In the genomic region with DNA sequence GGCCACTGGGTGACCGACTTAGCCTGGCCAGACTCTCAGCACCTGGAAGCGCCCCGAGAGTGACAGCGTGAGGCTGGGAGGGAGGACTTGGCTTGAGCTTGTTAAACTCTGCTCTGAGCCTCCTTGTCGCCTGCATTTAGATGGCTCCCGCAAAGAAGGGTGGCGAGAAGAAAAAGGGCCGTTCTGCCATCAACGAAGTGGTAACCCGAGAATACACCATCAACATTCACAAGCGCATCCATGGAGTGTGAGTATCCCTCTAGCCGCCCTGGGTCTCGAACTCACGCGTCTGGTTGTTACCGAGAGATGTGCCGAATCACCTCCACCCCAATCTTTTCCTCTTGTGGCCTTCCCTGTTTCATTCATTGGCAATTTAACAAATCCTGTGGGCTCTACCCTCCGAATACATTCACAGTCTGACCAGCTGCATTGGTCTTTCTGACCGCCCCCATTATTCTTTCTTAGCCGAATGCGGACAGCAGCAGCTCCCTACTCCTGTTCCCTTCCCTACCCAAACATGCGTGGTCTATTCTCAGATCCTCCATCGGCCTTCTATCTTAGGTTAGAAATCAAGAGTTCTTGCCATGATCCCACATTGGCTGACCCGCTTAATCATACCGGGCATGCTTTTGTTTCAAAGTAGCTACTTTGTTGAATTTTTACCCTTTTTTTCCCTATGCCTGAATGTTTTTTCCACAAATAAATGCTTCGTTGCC, we compare ENCODE assay signal across 8 cellular contexts. TPM values are rescaled to one million over a fixed set of nuclear protein-coding genes. Genes with fewer than 3 reads are reported as not detected.
A peak's percentile ranks its signal among the peaks of the same experiment; 100 is the strongest.
DNase-seq lines count a peak whose midpoint lies in the region; ATAC-seq and TF ChIP-seq lines count a peak whose summit lies in the region.

No MANE protein-coding gene starts in this region.

- peaks cover 15% of the 10 kb centered on the region for H3K4me1 ChIP-seq in A673 (ENCODE audit: insufficient read depth, low read length, poor library complexity, severe bottlenecking)

- peak; percentile 2 for ATAC-seq in GM21515 (IDR thresholded peaks at IDR 0.05; ENCODE audit: unreplicated experiment)
- no peak for ATAC-seq in GM19395 (IDR thresholded peaks at IDR 0.05; ENCODE audit: unreplicated experiment)
- no peak for ATAC-seq in GM21737 (IDR thresholded peaks at IDR 0.05; ENCODE audit: unreplicated experiment)

- H3K27me3 Mint-ChIP-seq in activated CD4-positive, alpha-beta T cell treated with anti-CD3 and anti-CD28 coated beads, Interleukin-2, amount 10 ng/mL, durations not matched to agents 7 days and 5 days = no peaks in the 10 kb centered on the region
- H3K27me3 Mint-ChIP-seq in glutamatergic neuron (ENCODE audit: unreplicated experiment) = peaks cover 10% of the 10 kb centered on the region

- no peaks in the 10 kb centered on the region for H3K27me3 ChIP-seq in A673 (replicated peaks; ENCODE audit: insufficient read depth, low read depth, low read length, poor library complexity)

- CTCF ChIA-PET in A673 (lab: Charles Lee) = interaction anchor here (0.6 kb wide), 1 partner anchor 423 kb away, joined by 7 read pairs; no protein-coding TSS in a partner anchor
- CTCF ChIA-PET in activated CD4-positive, alpha-beta T cell treated with anti-CD3 and anti-CD28 coated beads, Interleukin-2, amount 10 ng/mL, durations not matched to agents 7 days and 5 days (lab: Charles Lee) = interaction anchor here (1.0 to 1.8 kb wide), 6 partner anchors 8 to 392 kb away, joined by 3 to 7 read pairs (median 4); no protein-coding TSS in a partner anchor

- TSS peak; percentile 56 for BruUV-seq in A673 (replicated peaks; lab: Mats Ljungman, UMichigan)

- no peaks in the 10 kb centered on the region for H3K9me3 Mint-ChIP-seq in activated CD4-positive, alpha-beta T cell treated with anti-CD3 and anti-CD28 coated beads, Interleukin-2, amount 10 ng/mL, durations not matched to agents 7 days and 5 days
- H3K9me3 Mint-ChIP-seq in glutamatergic neuron (ENCODE audit: unreplicated experiment) = peaks cover 12% of the 10 kb centered on the region

- peak overlapping the region; percentile 96 for H3K27ac ChIP-seq in A673 (ENCODE audit: low read depth, low read length, poor library complexity, severe bottlenecking)

- H3K36me3 ChIP-seq in A673 (ENCODE audit: insufficient read depth, low read length, poor library complexity, severe bottlenecking) = peaks cover 51% of the 10 kb centered on the region

- peaks cover 50% of the 10 kb centered on the region for H3K4me1 Mint-ChIP-seq in activated CD4-positive, alpha-beta T cell treated with anti-CD3 and anti-CD28 coated beads, Interleukin-2, amount 10 ng/mL, durations not matched to agents 7 days and 5 days
- peaks cover 15% of the 10 kb centered on the region for H3K4me1 Mint-ChIP-seq in glutamatergic neuron (ENCODE audit: low read depth, unreplicated experiment)

- DNase-seq in A673 (ENCODE audit: low spot score) (peak; percentile 35), glutamatergic neuron (peak; percentile 51), skeletal muscle cell (ENCODE audit: low read depth) (no peak), 8988T (no peak)
- DNase-seq in activated CD4-positive, alpha-beta T cell treated with anti-CD3 and anti-CD28 coated beads, Interleukin-2, amount 10 ng/mL, durations not matched to agents 7 days and 5 days = no peak

- no peaks in the 10 kb centered on the region for H3K9me3 ChIP-seq in A673 (ENCODE audit: low read depth, low read length, poor library complexity, severe bottlenecking)

- TF ChIP-seq CTCF in A673 (conservative IDR thresholded peaks at IDR 0.05; ENCODE audit: low read depth, low read length) (no peak), glutamatergic neuron (IDR thresholded peaks at IDR 0.05; ENCODE audit: partially characterized antibody, unreplicated experiment) (no peak)

- H3K27ac Mint-ChIP-seq in activated CD4-positive, alpha-beta T cell treated with anti-CD3 and anti-CD28 coated beads, Interleukin-2, amount 10 ng/mL, durations not matched to agents 7 days and 5 days = peak overlapping the region; percentile 97
- H3K27ac Mint-ChIP-seq in glutamatergic neuron (ENCODE audit: unreplicated experiment) = peak overlapping the region; percentile 95

- peak overlapping the region; percentile 98 for H3K4me3 Mint-ChIP-seq in activated CD4-positive, alpha-beta T cell treated with anti-CD3 and anti-CD28 coated beads, Interleukin-2, amount 10 ng/mL, durations not matched to agents 7 days and 5 days
- H3K4me3 Mint-ChIP-seq in glutamatergic neuron (ENCODE audit: unreplicated experiment) = peak overlapping the region; percentile 99

- POLR2A ChIA-PET in A673 (lab: Charles Lee; ENCODE audit: low non-redundant PET) = interaction anchor here (0.5 to 1.0 kb wide), 2 partner anchors 12 to 30 kb away, joined by 4 read pairs; no protein-coding TSS in a partner anchor
- POLR2A ChIA-PET in activated CD4-positive, alpha-beta T cell treated with anti-CD3 and anti-CD28 coated beads, Interleukin-2, amount 10 ng/mL, durations not matched to agents 7 days and 5 days (lab: Charles Lee) = interaction anchor here (0.6 kb wide), 1 partner anchor 251 kb away, joined by 3 read pairs; no protein-coding TSS in a partner anchor

- intact Hi-C loops in A673 (cut with micrococcal nuclease; ENCODE audit: unreplicated experiment) = no loop called here

- peaks cover 54% of the 10 kb centered on the region for H3K36me3 Mint-ChIP-seq in activated CD4-positive, alpha-beta T cell treated with anti-CD3 and anti-CD28 coated beads, Interleukin-2, amount 10 ng/mL, durations not matched to agents 7 days and 5 days (ENCODE audit: low read depth)
- H3K36me3 Mint-ChIP-seq in glutamatergic neuron (ENCODE audit: unreplicated experiment) = peaks cover 6% of the 10 kb centered on the region

- H3K4me3 ChIP-seq in A673 (ENCODE audit: low read depth, low read length, poor library complexity, severe bottlenecking) (peak overlapping the region; percentile 99), skeletal muscle cell (ENCODE audit: low read depth, low read length) (peak overlapping the region; percentile 91)

RNA-seq across cellular contexts. Expression of a gene that starts 0.6 kb away (rescaled TPM):
- 1,187 and 1,196 TPM in 2 replicates for total RNA-seq in A673 (2021)
- 1,000 to 10,000 TPM; 1,127 to 1,501 TPM for total RNA-seq in activated CD4-positive, alpha-beta T cell treated with anti-CD3 and anti-CD28 coated beads, Interleukin-2, amount 10 ng/mL, durations not matched to agents 7 days and 5 days
- total RNA-seq in glutamatergic neuron (ENCODE audit: unreplicated experiment) = 761 TPM

Comparison
In these comparisons a context has a peak if more than half of its experiments do, and no peak if none do; other contexts are left out.
1. DNase-seq: peak in A673 (single experiment) and glutamatergic neuron (single experiment); none in activated CD4-positive, alpha-beta T cell treated with anti-CD3 and anti-CD28 coated beads, Interleukin-2, amount 10 ng/mL, durations not matched to agents 7 days and 5 days (single experiment), skeletal muscle cell (single experiment) and 8988T (single experiment).